In genomic region chr17:67549787-67550186, GRCh38 we compare ENCODE assay signal across 19 cellular contexts.
A peak's percentile ranks its signal among the peaks of the same experiment; 100 is the strongest.
DNase-seq lines count a peak whose midpoint lies in the region; ATAC-seq, FAIRE-seq and TF ChIP-seq lines count a peak whose summit lies in the region.
"Had no signal": no experiment of that assay in that cellular context is flagged by ENCODE, and none has a peak within 500 bp of the region (broad histone marks: within the 10 kb centered on the region; RNA-seq: fewer than 3 reads in every experiment).

No MANE protein-coding gene starts in this region.

- peak overlapping the region; percentile 9 for H3K4me2 ChIP-seq in endothelial cell of umbilical vein (ENCODE audit: insufficient read depth, low read length)

- no peak for ATAC-seq in CD8-positive, alpha-beta T cell
- ATAC-seq in GM18517 (IDR thresholded peaks at IDR 0.05; ENCODE audit: unreplicated experiment) (no peak), HG02938 (IDR thresholded peaks at IDR 0.05; ENCODE audit: unreplicated experiment) (no peak)
- no peak for ATAC-seq in CD4-positive, alpha-beta T cell (ENCODE audit: poor library complexity)
- ATAC-seq: mucosa of descending colon; stimulated activated naive CD8-positive, alpha-beta T cell treated with anti-CD3 and anti-CD28 coated beads, Interleukin-15, amount 100 ng/mL, for 72 hours had no signal

- H3K9me1 ChIP-seq in endothelial cell of umbilical vein (replicated peaks; ENCODE audit: control insufficient read depth, extremely low read depth, insufficient read depth, low read length), result no peaks in the 10 kb centered on the region

- H3K4me1 ChIP-seq in CD8-positive, alpha-beta T cell (ENCODE audit: insufficient read depth, low read length), result peaks cover 5% of the 10 kb centered on the region
- peaks cover 12% of the 10 kb centered on the region for H3K4me1 ChIP-seq in endothelial cell of umbilical vein (ENCODE audit: control insufficient read depth, extremely low read depth, insufficient read depth, low read length)
- H3K4me1 ChIP-seq in neutrophil (ENCODE audit: control insufficient read depth in 1 of 2, insufficient read depth in 1 of 2, low read depth in 1 of 2, low read length in 1 of 2), result peaks cover 12 to 16% of the 10 kb centered on the region in 2 experiments

- BruUV-seq in endothelial cell of umbilical vein (replicated peaks; lab: Mats Ljungman, UMichigan), result no TSS peak

- no peaks in the 10 kb centered on the region for H3K27me3 Mint-ChIP-seq in CD8-positive, alpha-beta T cell (ENCODE audit: low read depth)
- H3K27me3 Mint-ChIP-seq in CD4-positive, alpha-beta T cell, result no peaks in the 10 kb centered on the region
- H3K27me3 Mint-ChIP-seq: activated CD4-positive, alpha-beta T cell treated with anti-CD3 and anti-CD28 coated beads, Interleukin-2, amount 10 ng/mL, durations not matched to agents 24 days and 14 days; stimulated activated naive CD8-positive, alpha-beta T cell treated with anti-CD3 and anti-CD28 coated beads, Interleukin-15, amount 100 ng/mL, for 72 hours had no signal

- no peak overlapping the region for H3K27ac ChIP-seq in CD8-positive, alpha-beta T cell (ENCODE audit: low read depth, low read length)
- H3K27ac ChIP-seq in endothelial cell of umbilical vein (ENCODE audit: insufficient read depth, low read depth, low read length), result peak overlapping the region; percentile 79
- H3K27ac ChIP-seq in neutrophil, result peak overlapping the region; percentile 35
- no peak overlapping the region for H3K27ac ChIP-seq in CD4-positive, alpha-beta T cell (ENCODE audit: low read depth, low read length)

- peak overlapping the region; percentile 65 for H3K9ac ChIP-seq in endothelial cell of umbilical vein (replicated peaks; ENCODE audit: extremely low read depth, insufficient read depth, low read length)

- H2AFZ ChIP-seq in endothelial cell of umbilical vein (ENCODE audit: low read depth, low read length), result no peak overlapping the region

- POLR2A ChIA-PET in CD8-positive, alpha-beta T cell (lab: Charles Lee), result no interaction called here
- POLR2A ChIA-PET in endothelial cell of umbilical vein (lab: Charles Lee), result no interaction called here
- POLR2A ChIA-PET in CD4-positive, alpha-beta T cell (lab: Charles Lee), result no interaction called here

- H3K9me3 Mint-ChIP-seq in CD8-positive, alpha-beta T cell, result no peaks in the 10 kb centered on the region
- H3K9me3 Mint-ChIP-seq in CD4-positive, alpha-beta T cell, result no peaks in the 10 kb centered on the region
- H3K9me3 Mint-ChIP-seq: activated CD4-positive, alpha-beta T cell treated with anti-CD3 and anti-CD28 coated beads, Interleukin-2, amount 10 ng/mL, durations not matched to agents 24 days and 14 days; stimulated activated naive CD8-positive, alpha-beta T cell treated with anti-CD3 and anti-CD28 coated beads, Interleukin-15, amount 100 ng/mL, for 72 hours had no signal

- CTCF ChIA-PET in CD8-positive, alpha-beta T cell (lab: Charles Lee), result interaction anchor here (0.9 to 1.1 kb wide), 2 partner anchors 171 to 175 kb away, joined by 3 to 4 read pairs; no protein-coding TSS in a partner anchor
- CTCF ChIA-PET in endothelial cell of umbilical vein (lab: Charles Lee), result interaction anchor here (0.7 to 1.5 kb wide), 7 partner anchors 11 to 171 kb away, joined by 3 to 7 read pairs (median 5); no protein-coding TSS in a partner anchor
- CTCF ChIA-PET in CD4-positive, alpha-beta T cell (lab: Charles Lee), result interaction anchor here (1.3 kb wide), 1 partner anchor 9 kb away, joined by 5 read pairs; no protein-coding TSS in a partner anchor

- H3K36me3 ChIP-seq in CD8-positive, alpha-beta T cell (ENCODE audit: insufficient read depth, low read length), result no peaks in the 10 kb centered on the region
- no peaks in the 10 kb centered on the region for H3K36me3 ChIP-seq in endothelial cell of umbilical vein (ENCODE audit: control insufficient read depth in 2 of 2, extremely low read depth in 1 of 2, insufficient read depth in 2 of 2, low read length in 2 of 2)
- no peaks in the 10 kb centered on the region for H3K36me3 ChIP-seq in neutrophil
- H3K36me3 ChIP-seq: esophagus squamous epithelium had no signal

- peak overlapping the region; percentile 67 for H3K27ac Mint-ChIP-seq in CD8-positive, alpha-beta T cell
- H3K27ac Mint-ChIP-seq in CD4-positive, alpha-beta T cell, result no peak overlapping the region
- H3K27ac Mint-ChIP-seq: activated CD4-positive, alpha-beta T cell treated with anti-CD3 and anti-CD28 coated beads, Interleukin-2, amount 10 ng/mL, durations not matched to agents 24 days and 14 days had no signal

- TF ChIP-seq POLR2A in endothelial cell of umbilical vein (IDR thresholded peaks at IDR 0.05; ENCODE audit: low read depth, low read length), result no peak

- no peaks in the 10 kb centered on the region for H4K20me1 ChIP-seq in endothelial cell of umbilical vein (replicated peaks; ENCODE audit: control insufficient read depth, extremely low read depth, insufficient read depth, low read length)

- DNase-seq in CD8-positive, alpha-beta T cell, result no peak
- peak; percentile 42 for DNase-seq in HT1080 (ENCODE audit: low read depth)
- peak; percentile 95 for DNase-seq in endothelial cell of umbilical vein (ENCODE audit: low read depth, low spot score)
- DNase-seq in CD4-positive, alpha-beta T cell, result no peak
- DNase-seq: activated CD4-positive, alpha-beta T cell treated with anti-CD3 and anti-CD28 coated beads, Interleukin-2, amount 10 ng/mL, durations not matched to agents 24 days and 14 days; activated naive CD4-positive, alpha-beta T cell; AML-193; anterior cingulate cortex; esophagus squamous epithelium; glutamatergic neuron; mucosa of descending colon; MV-4-11; NCI-H187; NCI-H2227 treated with DMSO at 0.1 percent for 48 hours; OCI-M1; stimulated activated naive CD8-positive, alpha-beta T cell treated with anti-CD3 and anti-CD28 coated beads, Interleukin-15, amount 100 ng/mL, for 72 hours had no signal

- dilution Hi-C loops in endothelial cell of umbilical vein (cut with MboI; ENCODE audit: extremely low pct_ligation_motif_present, low sequenced_read_pairs), result no loop called here

- H3K4me3 Mint-ChIP-seq in CD8-positive, alpha-beta T cell, result no peak overlapping the region
- H3K4me3 Mint-ChIP-seq in CD4-positive, alpha-beta T cell, result no peak overlapping the region
- H3K4me3 Mint-ChIP-seq: activated CD4-positive, alpha-beta T cell treated with anti-CD3 and anti-CD28 coated beads, Interleukin-2, amount 10 ng/mL, durations not matched to agents 24 days and 14 days; stimulated activated naive CD8-positive, alpha-beta T cell treated with anti-CD3 and anti-CD28 coated beads, Interleukin-15, amount 100 ng/mL, for 72 hours had no signal

- H3K4me1 Mint-ChIP-seq in CD8-positive, alpha-beta T cell (ENCODE audit: low read depth), result peaks cover 37% of the 10 kb centered on the region
- H3K4me1 Mint-ChIP-seq in CD4-positive, alpha-beta T cell (ENCODE audit: low read depth), result peaks cover 36% of the 10 kb centered on the region

- intact Hi-C loops in CD8-positive, alpha-beta T cell (cut with DNase I, micrococcal nuclease), result no loop called here
- intact Hi-C loops in endothelial cell of umbilical vein (cut with micrococcal nuclease), result loop anchor here (1.0 to 5.0 kb wide), 3 partner anchors 20 to 171 kb away; no protein-coding TSS in a partner anchor
- intact Hi-C loops in CD4-positive, alpha-beta T cell (cut with DNase I, micrococcal nuclease), result no loop called here

- H3K36me3 Mint-ChIP-seq in CD8-positive, alpha-beta T cell, result peaks cover 60% of the 10 kb centered on the region
- H3K36me3 Mint-ChIP-seq in CD4-positive, alpha-beta T cell (ENCODE audit: low read depth), result peaks cover 69% of the 10 kb centered on the region

- no peaks in the 10 kb centered on the region for H3K27me3 ChIP-seq in CD8-positive, alpha-beta T cell (ENCODE audit: insufficient read depth, low read length)
- H3K27me3 ChIP-seq in endothelial cell of umbilical vein (ENCODE audit: control insufficient read depth in 2 of 2, insufficient read depth in 2 of 2, low read length in 2 of 2) (no peaks in the 10 kb centered on the region), neutrophil (no peaks in the 10 kb centered on the region)
- H3K27me3 ChIP-seq in CD4-positive, alpha-beta T cell (ENCODE audit: control insufficient read depth, insufficient read depth, low read length), result no peaks in the 10 kb centered on the region
- H3K27me3 ChIP-seq: esophagus squamous epithelium had no signal

- no peaks in the 10 kb centered on the region for H3K9me3 ChIP-seq in CD8-positive, alpha-beta T cell (ENCODE audit: low read length)
- H3K9me3 ChIP-seq in endothelial cell of umbilical vein (replicated peaks; ENCODE audit: control insufficient read depth, insufficient read depth, low read length) (no peaks in the 10 kb centered on the region), neutrophil (no peaks in the 10 kb centered on the region)
- H3K9me3 ChIP-seq in CD4-positive, alpha-beta T cell (ENCODE audit: control insufficient read depth, low read length), result no peaks in the 10 kb centered on the region
- H3K9me3 ChIP-seq: esophagus squamous epithelium, mucosa of descending colon had no signal

- TF ChIP-seq CTCF in CD8-positive, alpha-beta T cell (IDR thresholded peaks at IDR 0.05), result no peak
- TF ChIP-seq CTCF in endothelial cell of umbilical vein (IDR thresholded peaks at IDR 0.05; ENCODE audit: extremely low read depth in 1 of 2, insufficient read depth in 1 of 2, low read depth in 1 of 2, low read length in 2 of 2) (no peak), neutrophil (IDR thresholded peaks at IDR 0.05) (no peak)
- TF ChIP-seq CTCF in CD4-positive, alpha-beta T cell (IDR thresholded peaks at IDR 0.05), result no peak

- H3K79me2 ChIP-seq in endothelial cell of umbilical vein (ENCODE audit: control insufficient read depth, insufficient read depth, low read length), result no peaks in the 10 kb centered on the region

- H3K4me3 ChIP-seq in CD8-positive, alpha-beta T cell (ENCODE audit: low read depth, low read length), result no peak overlapping the region
- H3K4me3 ChIP-seq in endothelial cell of umbilical vein (replicated peaks in 1 of 3; ENCODE audit: insufficient read depth in 1 of 3, low read depth in 1 of 3, low read length in 3 of 3) (no peak overlapping the region), neutrophil (ENCODE audit: low read depth in 1 of 2, low read length in 1 of 2) (no peak overlapping the region)
- H3K4me3 ChIP-seq: esophagus squamous epithelium, mucosa of descending colon had no signal

- FAIRE-seq in endothelial cell of umbilical vein (lab: Jason Lieb, UNC), result peak; percentile 96

TF ChIP-seq in endothelial cell of umbilical vein, 7 proteins besides CTCF, POLR2A, EP300 and RAD21 (continues in another document):
- TF ChIP-seq POLR2AphosphoS5 (IDR thresholded peaks at IDR 0.05; ENCODE audit: insufficient read depth, low read depth, low read length) (peak; percentile 51), JUN (IDR thresholded peaks at IDR 0.05; ENCODE audit: borderline replicate concordance, insufficient read depth, insufficient read length, low read depth) (peak; percentile 93), MAX (IDR thresholded peaks at IDR 0.05; ENCODE audit: insufficient read depth, insufficient read length) (no peak), EZH2 (IDR thresholded peaks at IDR 0.05; ENCODE audit: borderline replicate concordance, low read depth, low read length, severe bottlenecking) (no peak), MYC (IDR thresholded peaks at IDR 0.05; ENCODE audit: low read depth, low read length) (no peak)

Comparison
In these comparisons a context has a peak if more than half of its experiments do, and no peak if none do; other contexts are left out.
1. DNase-seq: peak in HT1080 (single experiment) and endothelial cell of umbilical vein (single experiment); none in CD8-positive, alpha-beta T cell (0 of 7) and CD4-positive, alpha-beta T cell (0 of 10).
2. H3K27ac ChIP-seq: peak in endothelial cell of umbilical vein (single experiment) and neutrophil (single experiment); none in CD8-positive, alpha-beta T cell (single experiment) and CD4-positive, alpha-beta T cell (single experiment).